Comparison of ENCODE assay signal across 35 cellular contexts in genomic region chr12:40802656-40803055, GRCh38.
"Had no signal": no experiment of that assay in that cellular context is flagged by ENCODE, and none has a peak within 500 bp of the region (broad histone marks: within the 10 kb centered on the region; RNA-seq: fewer than 3 reads in every experiment).

No MANE protein-coding gene starts in this region.

- H3K9me3 ChIP-seq: ascending aorta, breast epithelium had no signal

- DNase-seq: activated CD4-positive, alpha-beta T cell treated with anti-CD3 and anti-CD28 coated beads, Interleukin-2, amount 10 ng/mL, durations not matched to agents 24 days and 14 days; activated CD4-positive, alpha-beta T cell treated with anti-CD3 and anti-CD28 coated beads, Interleukin-2, amount 50 U/mL, for 4 hours; activated CD4-positive, CD25-positive, alpha-beta regulatory T cell; activated CD8-positive, alpha-beta T cell treated with anti-CD3 and anti-CD28 coated beads for 36 hours; activated effector memory CD4-positive, alpha-beta T cell treated with anti-CD3 and anti-CD28 coated beads, Interleukin-2, amount 50 U/mL, for 16 hours; activated naive CD4-positive, alpha-beta T cell; activated naive CD4-positive, alpha-beta T cell treated with anti-CD3 and anti-CD28 coated beads, Interleukin-2, amount 50 U/mL, for 16 hours; activated naive CD8-positive, alpha-beta T cell treated with anti-CD3 and anti-CD28 coated beads for 36 hours; activated T-cell treated with anti-CD3 and anti-CD28 coated beads, Interleukin-2, amount 50 U/mL, for 1 hour; activated T-cell treated with anti-CD3 and anti-CD28 coated beads, Interleukin-2, amount 50 U/mL, for 72 hours; amygdala; NCI-H1092 treated with DMSO at 0.1 percent for 48 hours; NCI-H1417; NCI-H146; NCI-H187; NCI-H2029 treated with DMSO at 0.1 percent for 48 hours; NCI-H2107; NCI-H2171 treated with DMSO at 0.1 percent for 48 hours; NCI-H2227 treated with DMSO at 0.1 percent for 48 hours; NCI-H524; NCI-H69; NCI-H82; NK-92 treated with Interleukin-12 subunit alpha and Interleukin-12 subunit beta, amount 100 ng/mL, for 24 hours; PC-9; SIG-M5; T1000; WERI-Rb-1 had no signal

- H3K27ac ChIP-seq: ascending aorta, breast epithelium, KMS-11, PC-9, RWPE1, WERI-Rb-1 had no signal

- H3K4me1 ChIP-seq: ascending aorta, breast epithelium had no signal

- H3K4me2 ChIP-seq: KMS-11, PC-9 had no signal

- H2AFZ ChIP-seq: PC-9 had no signal

- H3K9ac ChIP-seq: KMS-11 had no signal

- ATAC-seq: activated CD8-positive, alpha-beta T cell treated with anti-CD3 and anti-CD28 coated beads for 36 hours; activated T-cell treated with anti-CD3 and anti-CD28 coated beads, Interleukin-2, amount 50 U/mL, for 72 hours; activated T-helper 17 cell treated with anti-CD3 and anti-CD28 coated beads, Interleukin-2, amount 50 U/mL, for 72 hours; Right ventricle myocardium inferior had no signal

- FAIRE-seq: RCC 7860, TTC549 had no signal

- H3K27me3 ChIP-seq: ascending aorta, breast epithelium had no signal

- H3K36me3 ChIP-seq: ascending aorta, breast epithelium, WERI-Rb-1 had no signal

- H3K4me3 ChIP-seq: ascending aorta, breast epithelium, PC-9 had no signal
